ENCODE assay signal across 13 cellular contexts in the genomic region with DNA sequence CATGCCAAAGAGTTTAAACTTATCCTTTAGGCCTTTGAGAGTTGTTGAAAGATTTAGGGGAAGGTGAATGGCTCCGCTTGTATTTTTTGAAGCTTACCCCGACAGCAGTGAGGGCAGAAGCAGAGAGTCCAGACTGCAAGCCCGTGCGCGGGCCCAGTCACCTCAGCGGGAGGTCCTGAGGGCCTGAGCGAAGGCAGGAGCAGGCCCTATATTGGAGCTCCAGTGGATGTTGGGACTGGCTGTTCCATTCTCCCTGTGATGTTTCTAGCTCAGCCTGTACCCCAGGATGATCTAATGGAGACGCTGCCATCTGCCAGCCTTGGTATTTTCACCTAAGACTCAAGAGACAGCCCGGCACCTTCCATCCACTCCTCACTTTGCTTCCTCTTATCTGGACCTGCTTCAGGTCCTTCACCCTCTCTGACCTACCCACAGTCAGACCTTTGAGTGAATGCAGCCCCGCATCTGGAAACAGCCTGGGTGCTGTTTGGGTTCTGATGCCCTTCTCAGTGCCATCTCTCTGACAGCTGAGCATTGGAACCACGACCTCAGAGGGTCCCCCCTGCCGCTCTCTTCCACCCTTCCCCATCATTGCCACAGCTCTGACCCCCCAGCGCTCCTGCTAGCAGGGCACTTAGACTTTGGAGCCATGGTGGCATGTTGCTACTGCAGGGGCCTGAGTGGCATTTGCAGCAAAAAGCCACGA.
"Had no signal": no experiment of that assay in that cellular context is flagged by ENCODE, and none has a peak within 500 bp of the region (broad histone marks: within the 10 kb centered on the region; RNA-seq: fewer than 3 reads in every experiment).

No MANE protein-coding gene starts in this region.

- H3K4me3 Mint-ChIP-seq: dendritic cell treated with granulocyte-macrophage colony-stimulating factor and Interleukin-4, amounts not matched to agents 40 ng/mL and 50 ng/mL, for 4 days; endodermal cell; natural killer cell treated with Interleukin-12 subunit alpha and Interleukin-12 subunit beta and Interleukin-15 and Interleukin-18, amount 100 ng/mL, for 72 hours; type B pancreatic cell had no signal

- H2AFZ ChIP-seq: hepatocyte had no signal

- H3K4me3 ChIP-seq: hepatocyte, ovary had no signal

- H3K9me3 Mint-ChIP-seq: dendritic cell treated with granulocyte-macrophage colony-stimulating factor and Interleukin-4, amounts not matched to agents 40 ng/mL and 50 ng/mL, for 4 days; endodermal cell; natural killer cell treated with Interleukin-12 subunit alpha and Interleukin-12 subunit beta and Interleukin-15 and Interleukin-18, amount 100 ng/mL, for 72 hours; type B pancreatic cell had no signal

- H3K27me3 Mint-ChIP-seq: dendritic cell treated with granulocyte-macrophage colony-stimulating factor and Interleukin-4, amounts not matched to agents 40 ng/mL and 50 ng/mL, for 4 days had no signal

- ATAC-seq: natural killer cell treated with Interleukin-12 subunit alpha and Interleukin-12 subunit beta and Interleukin-15 and Interleukin-18, amount 100 ng/mL, for 72 hours; right cardiac atrium had no signal

- H3K27ac Mint-ChIP-seq: dendritic cell treated with granulocyte-macrophage colony-stimulating factor and Interleukin-4, amounts not matched to agents 40 ng/mL and 50 ng/mL, for 4 days; endodermal cell; natural killer cell treated with Interleukin-12 subunit alpha and Interleukin-12 subunit beta and Interleukin-15 and Interleukin-18, amount 100 ng/mL, for 72 hours; type B pancreatic cell had no signal

- H3K9me3 ChIP-seq: ovary had no signal

- H3K27me3 ChIP-seq: hepatocyte, ovary had no signal

- H3K36me3 ChIP-seq: ovary had no signal

- H3K27ac ChIP-seq: hepatocyte, ovary had no signal

- H3K4me2 ChIP-seq: hepatocyte had no signal

- DNase-seq: endodermal cell; erythroblast; foreskin melanocyte; midbrain; ovary; right cardiac atrium; small intestine; stimulated activated CD4-positive, alpha-beta T cell treated with anti-CD3 and anti-CD28 coated beads, Interleukin-2, amount 100 ng/mL, for 48 hours; stimulated activated naive CD4-positive, alpha-beta T cell treated with Interleukin-2 at 50 U/mL for 16 hours had no signal

- H3K79me2 ChIP-seq: hepatocyte had no signal

- H3K36me3 Mint-ChIP-seq: natural killer cell treated with Interleukin-12 subunit alpha and Interleukin-12 subunit beta and Interleukin-15 and Interleukin-18, amount 100 ng/mL, for 72 hours; type B pancreatic cell had no signal
